ENCODE assay signal across 22 cellular contexts in genomic region chr17:60606036-60606435, GRCh38. TPM values are rescaled to one million over a fixed set of nuclear protein-coding genes. Genes with fewer than 3 reads are reported as not detected.
A peak's percentile ranks its signal among the peaks of the same experiment; 100 is the strongest.
DNase-seq lines count a peak whose midpoint lies in the region; ATAC-seq and TF ChIP-seq lines count a peak whose summit lies in the region.
"Had no signal": no experiment of that assay in that cellular context is flagged by ENCODE, and none has a peak within 500 bp of the region (broad histone marks: within the 10 kb centered on the region; RNA-seq: fewer than 3 reads in every experiment).

No MANE protein-coding gene starts in this region.

- peak overlapping the region; percentile 37; the same call in 1 of the 2 replicates for H3K4me2 ChIP-seq in DND-41 (ENCODE audit: insufficient read depth, low read length)
- H3K4me2 ChIP-seq: BLaER1 had no signal

- CTCF ChIA-PET in activated CD4-positive, alpha-beta T cell treated with anti-CD3 and anti-CD28 coated beads for 36 hours (lab: Charles Lee) = interaction anchor here (0.9 to 2.4 kb wide), 2 partner anchors 18 to 36 kb away, joined by 3 to 6 read pairs; no protein-coding TSS in a partner anchor

- peaks cover 4% of the 10 kb centered on the region for H3K36me3 Mint-ChIP-seq in activated CD4-positive, alpha-beta T cell treated with anti-CD3 and anti-CD28 coated beads for 36 hours (ENCODE audit: low read depth)
- peaks cover 12% of the 10 kb centered on the region for H3K36me3 Mint-ChIP-seq in activated T-helper 17 cell treated with anti-CD3 and anti-CD28 coated beads, Interleukin-2, amount 50 U/mL, for 72 hours (ENCODE audit: low read depth)

- H3K4me1 ChIP-seq in DND-41 (ENCODE audit: insufficient read depth, low read length) = peaks cover 26% of the 10 kb centered on the region
- H3K4me1 ChIP-seq in tibial artery = peaks cover 0 to 52% (median 18%) of the 10 kb centered on the region in 4 donors

- peaks cover 32% of the 10 kb centered on the region for H3K4me1 Mint-ChIP-seq in activated CD4-positive, alpha-beta T cell treated with anti-CD3 and anti-CD28 coated beads for 36 hours
- peaks cover 17% of the 10 kb centered on the region for H3K4me1 Mint-ChIP-seq in activated T-helper 17 cell treated with anti-CD3 and anti-CD28 coated beads, Interleukin-2, amount 50 U/mL, for 72 hours

- no peaks in the 10 kb centered on the region for H3K9me3 Mint-ChIP-seq in activated CD4-positive, alpha-beta T cell treated with anti-CD3 and anti-CD28 coated beads for 36 hours (ENCODE audit: low read depth)
- no peaks in the 10 kb centered on the region for H3K9me3 Mint-ChIP-seq in activated T-helper 17 cell treated with anti-CD3 and anti-CD28 coated beads, Interleukin-2, amount 50 U/mL, for 72 hours
- H3K9me3 Mint-ChIP-seq: CD8-positive, alpha-beta T cell had no signal

- TF ChIP-seq CTCF in DND-41 (IDR thresholded peaks at IDR 0.05; ENCODE audit: borderline replicate concordance, extremely low read depth, low read length, poor library complexity, severe bottlenecking) (no peak), tibial artery (IDR thresholded peaks at IDR 0.05) (no peak)

- H3K36me3 ChIP-seq in DND-41 (ENCODE audit: insufficient read depth, low read length) (no peaks in the 10 kb centered on the region), tibial artery (no peaks in the 10 kb centered on the region)
- H3K36me3 ChIP-seq: Peyer's patch, SJSA1 had no signal

- ATAC-seq in activated CD4-positive, alpha-beta T cell treated with anti-CD3 and anti-CD28 coated beads for 36 hours = peak; percentile 49
- ATAC-seq in DND-41 (ENCODE audit: insufficient read depth, low read depth) = no peak
- peak; percentile 57 for ATAC-seq in activated T-helper 17 cell treated with anti-CD3 and anti-CD28 coated beads, Interleukin-2, amount 50 U/mL, for 72 hours (replicated peaks)
- ATAC-seq: CD8-positive, alpha-beta T cell had no signal

- H3K9me3 ChIP-seq in DND-41 (ENCODE audit: insufficient read depth, low read length, severe bottlenecking) = no peaks in the 10 kb centered on the region
- no peaks in the 10 kb centered on the region for H3K9me3 ChIP-seq in tibial artery
- H3K9me3 ChIP-seq: Peyer's patch, SJSA1 had no signal

- no peak overlapping the region for H3K4me3 Mint-ChIP-seq in activated CD4-positive, alpha-beta T cell treated with anti-CD3 and anti-CD28 coated beads for 36 hours
- no peak overlapping the region for H3K4me3 Mint-ChIP-seq in activated T-helper 17 cell treated with anti-CD3 and anti-CD28 coated beads, Interleukin-2, amount 50 U/mL, for 72 hours
- H3K4me3 Mint-ChIP-seq: CD8-positive, alpha-beta T cell had no signal

- H3K79me2 ChIP-seq in DND-41 (ENCODE audit: insufficient read depth, low read length) = peaks cover 98% of the 10 kb centered on the region

- intact Hi-C loops in activated CD4-positive, alpha-beta T cell treated with anti-CD3 and anti-CD28 coated beads for 36 hours (cut with DNase I, micrococcal nuclease) = no loop called here
- intact Hi-C loops in tibial artery (cut with DNase I; ENCODE audit: low total_unique reads) = no loop called here

- no peak overlapping the region for H3K9ac ChIP-seq in DND-41 (ENCODE audit: low read depth, low read length)
- H3K9ac ChIP-seq: BLaER1 had no signal

- H3K27me3 ChIP-seq in DND-41 (ENCODE audit: insufficient read depth, low read length, poor library complexity) (no peaks in the 10 kb centered on the region), tibial artery (no peaks in the 10 kb centered on the region)
- H3K27me3 ChIP-seq: BLaER1, Peyer's patch, SJSA1 had no signal

- POLR2A ChIA-PET in activated CD4-positive, alpha-beta T cell treated with anti-CD3 and anti-CD28 coated beads for 36 hours (lab: Charles Lee) = no interaction called here

- H3K27ac Mint-ChIP-seq in activated CD4-positive, alpha-beta T cell treated with anti-CD3 and anti-CD28 coated beads for 36 hours = peak overlapping the region; percentile 34
- H3K27ac Mint-ChIP-seq in activated T-helper 17 cell treated with anti-CD3 and anti-CD28 coated beads, Interleukin-2, amount 50 U/mL, for 72 hours = no peak overlapping the region
- H3K27ac Mint-ChIP-seq: CD8-positive, alpha-beta T cell had no signal

- no peak overlapping the region for H3K27ac ChIP-seq in DND-41 (ENCODE audit: low read length)
- H3K27ac ChIP-seq in tibial artery = peak overlapping the region in 1 of 2 donors; percentile 61
- H3K27ac ChIP-seq: 22Rv1, BLaER1, Peyer's patch, SJSA1 had no signal

- peaks cover 57% of the 10 kb centered on the region; the same call in 1 of the 2 replicates for H4K20me1 ChIP-seq in DND-41 (ENCODE audit: insufficient read depth, low read length)

- DNase-seq in activated CD4-positive, alpha-beta T cell treated with anti-CD3 and anti-CD28 coated beads for 36 hours = no peak
- DNase-seq in activated CD4-positive, alpha-beta T cell treated with anti-CD3 and anti-CD28 coated beads, Interleukin-2, amount 50 U/mL, for 4 hours = no peak
- DNase-seq in DND-41 (no peak), foreskin melanocyte (peak; percentile 61), tibial artery (no peak), SHP77 treated with DMSO at 0.1 percent for 48 hours (lab: John Stamatoyannopoulos, UW) (no peak), iPS-NIHi11 (ENCODE audit: low spot score) (no peak)
- DNase-seq: ACHN; CD8-positive, alpha-beta T cell; MM.1S; NCI-H1048; NCI-H1417 treated with DMSO at 0.1 percent for 48 hours; NCI-H187; NCI-H2227 treated with DMSO at 0.1 percent for 48 hours; NCI-H510A treated with DMSO at 0.1 percent for 48 hours; NCI-H748 treated with DMSO at 0.1 percent for 48 hours; NK-92 treated with Interleukin-12 subunit alpha and Interleukin-12 subunit beta, amount 100 ng/mL, for 24 hours; Peyer's patch had no signal

- H3K4me3 ChIP-seq in DND-41 (ENCODE audit: low read depth in 1 of 2, low read length in 2 of 2) (no peak overlapping the region), tibial artery (no peak overlapping the region)
- H3K4me3 ChIP-seq: BLaER1, Peyer's patch, SJSA1 had no signal

- no peak overlapping the region for H2AFZ ChIP-seq in DND-41 (ENCODE audit: low read depth, low read length)

- H3K27me3 Mint-ChIP-seq in activated CD4-positive, alpha-beta T cell treated with anti-CD3 and anti-CD28 coated beads for 36 hours = no peaks in the 10 kb centered on the region
- H3K27me3 Mint-ChIP-seq in activated T-helper 17 cell treated with anti-CD3 and anti-CD28 coated beads, Interleukin-2, amount 50 U/mL, for 72 hours = no peaks in the 10 kb centered on the region

RNA-seq across cellular contexts. Expression of gene PPM1D, which starts 6.0 kb away (rescaled TPM):
- 1 to 10 TPM; 9.3 to 9.7 TPM for total RNA-seq in activated CD4-positive, alpha-beta T cell treated with anti-CD3 and anti-CD28 coated beads for 36 hours
- total RNA-seq in activated T-helper 17 cell treated with anti-CD3 and anti-CD28 coated beads, Interleukin-2, amount 50 U/mL, for 72 hours = 10 to 100 TPM; 10.8 to 17.1 TPM
